Comparison of ENCODE assay signal across 8 cellular contexts in the genomic region with DNA sequence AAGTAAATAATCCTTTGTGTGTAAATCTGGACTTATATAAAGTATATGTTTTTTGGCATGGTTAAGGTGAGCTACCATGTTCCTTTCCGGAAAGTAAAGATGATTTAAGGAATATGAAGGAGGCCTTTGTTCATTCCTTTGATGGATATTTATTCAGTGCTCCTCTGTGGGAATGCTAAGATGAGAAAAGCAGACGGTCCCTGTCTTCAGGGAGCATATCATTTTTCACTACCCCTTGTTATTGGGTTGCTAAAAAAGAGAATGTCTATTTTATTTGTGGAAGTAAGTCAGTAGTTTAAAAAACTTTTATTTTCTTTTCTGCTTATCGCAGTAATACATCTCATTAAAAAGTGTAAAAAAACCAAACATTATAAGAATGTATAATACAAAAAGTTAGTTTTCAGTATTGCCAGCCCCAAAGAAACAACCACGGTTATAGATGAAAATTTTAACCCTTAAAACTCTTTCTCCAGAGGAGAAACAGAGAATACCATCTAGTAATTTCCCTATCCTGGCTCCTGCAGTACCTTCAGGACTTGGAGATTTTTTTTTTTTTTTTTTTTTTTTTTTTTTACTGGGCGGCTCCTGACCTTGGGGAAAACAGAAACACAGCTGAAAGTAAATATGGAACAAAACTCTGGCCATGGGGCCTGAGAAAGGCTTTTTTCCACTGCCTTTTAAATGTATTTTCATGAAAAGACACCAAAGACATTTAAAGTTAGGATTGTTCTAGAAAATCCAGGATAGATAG. TPM values are rescaled to one million over a fixed set of nuclear protein-coding genes. Genes with fewer than 3 reads are reported as not detected.
DNase-seq lines count a peak whose midpoint lies in the region; ATAC-seq, FAIRE-seq and TF ChIP-seq lines count a peak whose summit lies in the region.

No MANE protein-coding gene starts in this region.

- no peaks in the 10 kb centered on the region for H3K9me3 ChIP-seq in CD4-positive, alpha-beta memory T cell (ENCODE audit: control insufficient read depth in 1 of 2, low read length in 2 of 2)
- no peaks in the 10 kb centered on the region for H3K9me3 ChIP-seq in Loucy (ENCODE audit: insufficient read depth, low read depth, low read length)
- no peaks in the 10 kb centered on the region for H3K9me3 ChIP-seq in endothelial cell of umbilical vein (replicated peaks; ENCODE audit: control insufficient read depth, insufficient read depth, low read length)
- H3K9me3 ChIP-seq in parathyroid adenoma (ENCODE audit: control insufficient read depth, low read length), result no peaks in the 10 kb centered on the region

- peak overlapping the region; percentile 86 to 99 (median 94) for H3K4me3 Mint-ChIP-seq in CD4-positive, alpha-beta memory T cell

- peak overlapping the region; percentile 24 to 97 (median 92) for H3K27ac Mint-ChIP-seq in CD4-positive, alpha-beta memory T cell

- ATAC-seq in foreskin keratinocyte, result no peak
- no peak for ATAC-seq in HG03432 (IDR thresholded peaks at IDR 0.05; ENCODE audit: unreplicated experiment)

- H3K9ac ChIP-seq in Loucy (ENCODE audit: low read depth, low read length, poor library complexity, severe bottlenecking) (peak overlapping the region; percentile 71), endothelial cell of umbilical vein (replicated peaks; ENCODE audit: extremely low read depth, insufficient read depth, low read length) (peak overlapping the region; percentile 83), parathyroid adenoma (no peak overlapping the region)

- no peak for FAIRE-seq in endothelial cell of umbilical vein (lab: Jason Lieb, UNC)

- no peaks in the 10 kb centered on the region for H3F3A ChIP-seq in Loucy (ENCODE audit: low read depth)

- POLR2A ChIA-PET in CD4-positive, alpha-beta memory T cell (lab: Charles Lee; ENCODE audit: partially characterized antibody), result no interaction called here
- POLR2A ChIA-PET in endothelial cell of umbilical vein (lab: Charles Lee), result no interaction called here

- H4K20me1 ChIP-seq in Loucy (ENCODE audit: insufficient read depth, low read length, poor library complexity, severe bottlenecking) (no peaks in the 10 kb centered on the region), endothelial cell of umbilical vein (replicated peaks; ENCODE audit: control insufficient read depth, extremely low read depth, insufficient read depth, low read length) (no peaks in the 10 kb centered on the region)

- H3K27me3 ChIP-seq in CD4-positive, alpha-beta memory T cell (ENCODE audit: insufficient read depth, low read length), result no peaks in the 10 kb centered on the region
- H3K27me3 ChIP-seq in Loucy (ENCODE audit: insufficient read depth, low read length, poor library complexity, severe bottlenecking) (no peaks in the 10 kb centered on the region), endothelial cell of umbilical vein (ENCODE audit: control insufficient read depth in 2 of 2, insufficient read depth in 2 of 2, low read length in 2 of 2) (no peaks in the 10 kb centered on the region), parathyroid adenoma (ENCODE audit: control insufficient read depth, insufficient read depth, low read length) (no peaks in the 10 kb centered on the region), foreskin keratinocyte (no peaks in the 10 kb centered on the region)

- CTCF ChIA-PET in CD4-positive, alpha-beta memory T cell (lab: Charles Lee; ENCODE audit: partially characterized antibody), result interaction anchor here (0.6 to 1.5 kb wide), 3 partner anchors 103 to 272 kb away, joined by 3 to 10 read pairs (median 3); partner anchors contain the start of gene RWDD3
- CTCF ChIA-PET in endothelial cell of umbilical vein (lab: Charles Lee), result interaction anchor here (1.0 to 2.4 kb wide), 4 partner anchors 23 to 79 kb away, joined by 3 to 19 read pairs (median 4); no protein-coding TSS in a partner anchor

- H3K4me3 ChIP-seq in CD4-positive, alpha-beta memory T cell (ENCODE audit: low read length in 2 of 2), result peak overlapping the region; percentile 58 to 68
- H3K4me3 ChIP-seq in Loucy (ENCODE audit: low read length, poor library complexity, severe bottlenecking), result peak overlapping the region; percentile 65
- peak overlapping the region in 2 of 3 experiments; percentile 25 to 68 for H3K4me3 ChIP-seq in endothelial cell of umbilical vein (replicated peaks in 1 of 3; ENCODE audit: insufficient read depth in 1 of 3, low read depth in 1 of 3, low read length in 3 of 3)
- peak overlapping the region; percentile 39 for H3K4me3 ChIP-seq in parathyroid adenoma (ENCODE audit: low read depth, low read length)

- H3K27ac ChIP-seq in CD4-positive, alpha-beta memory T cell (ENCODE audit: low read depth, low read length), result peak overlapping the region; percentile 38
- peak overlapping the region; percentile 48 for H3K27ac ChIP-seq in endothelial cell of umbilical vein (ENCODE audit: insufficient read depth, low read depth, low read length)
- peak overlapping the region; percentile 45 for H3K27ac ChIP-seq in parathyroid adenoma
- no peak overlapping the region for H3K27ac ChIP-seq in foreskin keratinocyte

- in situ Hi-C loops in G401 (cut with HindIII; ENCODE audit: low sequenced_read_pairs), result no loop called here

- no peak for TF ChIP-seq CTCF in Loucy (conservative IDR thresholded peaks at IDR 0.05; ENCODE audit: low read length)
- TF ChIP-seq CTCF in endothelial cell of umbilical vein (IDR thresholded peaks at IDR 0.05; ENCODE audit: extremely low read depth in 1 of 2, insufficient read depth in 1 of 2, low read depth in 1 of 2, low read length in 2 of 2), result no peak
- TF ChIP-seq CTCF in parathyroid adenoma (IDR thresholded peaks at IDR 0.05), result no peak
- no peak for TF ChIP-seq CTCF in foreskin keratinocyte (conservative IDR thresholded peaks at IDR 0.05)

- intact Hi-C loops in CD4-positive, alpha-beta memory T cell (cut with micrococcal nuclease), result loop anchor here (5.0 kb wide), 2 partner anchors 35 to 1615 kb away; partner anchors contain the start of genes CNN3 and DR1
- intact Hi-C loops in endothelial cell of umbilical vein (cut with micrococcal nuclease), result loop anchor here (2.0 kb wide), 1 partner anchor 15 kb away; no protein-coding TSS in a partner anchor

- peaks cover 4 to 12% (median 6%) of the 10 kb centered on the region in 4 donors for H3K4me1 Mint-ChIP-seq in CD4-positive, alpha-beta memory T cell

- no peaks in the 10 kb centered on the region for H3K9me3 Mint-ChIP-seq in CD4-positive, alpha-beta memory T cell

- no peaks in the 10 kb centered on the region for H3K9me2 ChIP-seq in Loucy (replicated peaks; ENCODE audit: low read depth, low read length)

- H3K79me2 ChIP-seq in Loucy (ENCODE audit: insufficient read depth, low read length), result no peaks in the 10 kb centered on the region
- H3K79me2 ChIP-seq in endothelial cell of umbilical vein (ENCODE audit: control insufficient read depth, insufficient read depth, low read length), result no peaks in the 10 kb centered on the region
- no peaks in the 10 kb centered on the region for H3K79me2 ChIP-seq in parathyroid adenoma

- H3K36me3 Mint-ChIP-seq in CD4-positive, alpha-beta memory T cell, result peaks cover 0 to 3% of the 10 kb centered on the region in 2 donors

- H2AFZ ChIP-seq in Loucy (ENCODE audit: low read length) (peak overlapping the region; percentile 87), endothelial cell of umbilical vein (ENCODE audit: low read depth, low read length) (peak overlapping the region; percentile 99), parathyroid adenoma (peak overlapping the region; percentile 61)

- TF ChIP-seq POLR2A in endothelial cell of umbilical vein (IDR thresholded peaks at IDR 0.05; ENCODE audit: low read depth, low read length), result no peak

- BruUV-seq in endothelial cell of umbilical vein (replicated peaks; lab: Mats Ljungman, UMichigan), result no TSS peak

- H3K4me1 ChIP-seq in CD4-positive, alpha-beta memory T cell (ENCODE audit: insufficient read depth, low read length), result peaks cover 15% of the 10 kb centered on the region
- peaks cover 16% of the 10 kb centered on the region for H3K4me1 ChIP-seq in Loucy (ENCODE audit: insufficient read depth, low read length, poor library complexity, severe bottlenecking)
- H3K4me1 ChIP-seq in endothelial cell of umbilical vein (ENCODE audit: control insufficient read depth, extremely low read depth, insufficient read depth, low read length), result peaks cover 19% of the 10 kb centered on the region
- H3K4me1 ChIP-seq in parathyroid adenoma, result no peaks in the 10 kb centered on the region
- H3K4me1 ChIP-seq in foreskin keratinocyte, result no peaks in the 10 kb centered on the region

- DNase-seq in CD4-positive, alpha-beta memory T cell, result no peak
- DNase-seq in endothelial cell of umbilical vein (ENCODE audit: low read depth, low spot score) (no peak), foreskin keratinocyte (no peak), G401 (ENCODE audit: low spot score) (no peak), CD1c-positive myeloid dendritic cell (ENCODE audit: extremely low spot score) (no peak)

- H3K4me2 ChIP-seq in Loucy (ENCODE audit: low read depth, low read length, poor library complexity, severe bottlenecking) (peak overlapping the region; percentile 67), endothelial cell of umbilical vein (ENCODE audit: insufficient read depth, low read length) (peak overlapping the region; percentile 95), parathyroid adenoma (ENCODE audit: low read length) (peak overlapping the region; percentile 76)

- dilution Hi-C loops in endothelial cell of umbilical vein (cut with MboI; ENCODE audit: extremely low pct_ligation_motif_present, low sequenced_read_pairs), result no loop called here

- H3K36me3 ChIP-seq in CD4-positive, alpha-beta memory T cell (ENCODE audit: insufficient read depth, low read length), result no peaks in the 10 kb centered on the region
- H3K36me3 ChIP-seq in Loucy (ENCODE audit: insufficient read depth, low read length) (no peaks in the 10 kb centered on the region), endothelial cell of umbilical vein (ENCODE audit: control insufficient read depth in 2 of 2, extremely low read depth in 1 of 2, insufficient read depth in 2 of 2, low read length in 2 of 2) (no peaks in the 10 kb centered on the region), parathyroid adenoma (ENCODE audit: control insufficient read depth, insufficient read depth, low read length) (no peaks in the 10 kb centered on the region)

- H3K9me1 ChIP-seq in endothelial cell of umbilical vein (replicated peaks; ENCODE audit: control insufficient read depth, extremely low read depth, insufficient read depth, low read length), result no peaks in the 10 kb centered on the region

- no peaks in the 10 kb centered on the region for H3K27me3 Mint-ChIP-seq in CD4-positive, alpha-beta memory T cell

RNA-seq across cellular contexts. Expression of gene CNN3, which starts 35.3 kb away (rescaled TPM):
- total RNA-seq in CD4-positive, alpha-beta memory T cell, result 1 to 10 TPM; 2.6 to 3.2 TPM
- polyA plus RNA-seq in CD4-positive, alpha-beta memory T cell, result 1 to 10 TPM; 1.9 to 2.3 TPM
- total RNA-seq in endothelial cell of umbilical vein (317 and 392 TPM in 2 replicates), foreskin keratinocyte (150 and 177 TPM in 2 replicates)
- polyA plus RNA-seq in endothelial cell of umbilical vein (162 and 174 TPM in 2 replicates), foreskin keratinocyte (83.5 and 103 TPM in 2 replicates)
- 196 and 210 TPM in 2 replicates for polyA plus RNA-seq in endothelial cell of umbilical vein (2011; cell fraction: cytosol; rRNA removed)
- polyA plus RNA-seq in endothelial cell of umbilical vein (2011; cell fraction: nucleus; rRNA removed), result 144 and 160 TPM in 2 replicates
- polyA plus RNA-seq in endothelial cell of umbilical vein (2012), result 171 and 208 TPM in 2 replicates
- 236 and 255 TPM in 2 replicates for polyA minus RNA-seq in endothelial cell of umbilical vein
- polyA minus RNA-seq in endothelial cell of umbilical vein (2011; cell fraction: cytosol; rRNA and poly(A)+ RNA removed), result not detected
- polyA minus RNA-seq in endothelial cell of umbilical vein (2011; cell fraction: nucleus; rRNA and poly(A)+ RNA removed), result 119 and 129 TPM in 2 replicates
- total RNA-seq in G401 (2014; rRNA removed; shearing (Covaris generic)), result 142 and 206 TPM in 2 replicates

Comparison
In these comparisons a context has a peak if more than half of its experiments do, and no peak if none do; other contexts are left out.
1. RNA of gene CNN3, which starts 35.3 kb away (total RNA-seq): 317 to 392 TPM in endothelial cell of umbilical vein, 142 to 206 TPM in G401 and 150 to 177 TPM in foreskin keratinocyte; 2.6 to 3.2 TPM in CD4-positive, alpha-beta memory T cell; every median in the first group is over 10 times any median in the second.
2. Peak in every context shown above with its lines, with median percentiles within 50 percentile points of each other: H3K4me3 ChIP-seq, H2AFZ ChIP-seq and H3K4me2 ChIP-seq.